In genomic region chr4:141023051-141023450, GRCh38 we compare ENCODE assay signal across 7 cellular contexts.
"Had no signal": no experiment of that assay in that cellular context is flagged by ENCODE, and none has a peak within 500 bp of the region (broad histone marks: within the 10 kb centered on the region; RNA-seq: fewer than 3 reads in every experiment).

No MANE protein-coding gene starts in this region.

- DNase-seq: H9, HCEC 1CT, IMR-90, KG1 had no signal

- ATAC-seq: GM23338, K562 had no signal

- H3K4me3 ChIP-seq: GM23338, K562 had no signal

- H3K27ac ChIP-seq: HL-60 had no signal
